Comparison of ENCODE assay signal across 25 cellular contexts in genomic region chr2:237806334-237806733, GRCh38. TPM values are rescaled to one million over a fixed set of nuclear protein-coding genes. Genes with fewer than 3 reads are reported as not detected.
DNase-seq lines count a peak whose midpoint lies in the region; ATAC-seq, FAIRE-seq and TF ChIP-seq lines count a peak whose summit lies in the region.
"Had no signal": no experiment of that assay in that cellular context is flagged by ENCODE, and none has a peak within 500 bp of the region (broad histone marks: within the 10 kb centered on the region; RNA-seq: fewer than 3 reads in every experiment).

No MANE protein-coding gene starts in this region.

- H3K27me3 Mint-ChIP-seq in naive thymus-derived CD8-positive, alpha-beta T cell = peaks cover 0 to 4% (median 0%) of the 10 kb centered on the region in 5 donors
- no peaks in the 10 kb centered on the region for H3K27me3 Mint-ChIP-seq in WTC11 (ENCODE audit: low read depth)

- no peak overlapping the region for H3K4me2 ChIP-seq in endothelial cell of umbilical vein (ENCODE audit: insufficient read depth, low read length)

- H3K36me3 Mint-ChIP-seq in naive thymus-derived CD8-positive, alpha-beta T cell = peaks cover 0 to 4% (median 2%) of the 10 kb centered on the region in 3 donors
- H3K36me3 Mint-ChIP-seq in WTC11 = no peaks in the 10 kb centered on the region
- H3K36me3 Mint-ChIP-seq: activated naive CD8-positive, alpha-beta T cell treated with anti-CD3 and anti-CD28 coated beads, Interleukin-2, amount 10 ng/mL, durations not matched to agents 7 days and 5 days; CD14-positive monocyte had no signal

- H3K4me3 ChIP-seq in SK-N-MC = peak overlapping the region; percentile 38; the same call in 1 of the 2 replicates
- no peak overlapping the region for H3K4me3 ChIP-seq in endothelial cell of umbilical vein (replicated peaks in 1 of 3; ENCODE audit: insufficient read depth in 1 of 3, low read depth in 1 of 3, low read length in 3 of 3)
- H3K4me3 ChIP-seq: breast epithelium, coronary artery had no signal

- peak overlapping the region; percentile 43 for H3K9ac ChIP-seq in SK-N-MC (ENCODE audit: insufficient read length)
- no peak overlapping the region for H3K9ac ChIP-seq in endothelial cell of umbilical vein (replicated peaks; ENCODE audit: extremely low read depth, insufficient read depth, low read length)

- POLR2A ChIA-PET in endothelial cell of umbilical vein (lab: Charles Lee) = no interaction called here
- POLR2A ChIA-PET in naive thymus-derived CD8-positive, alpha-beta T cell (lab: Charles Lee) = no interaction called here
- POLR2A ChIA-PET in WTC11 (lab: Charles Lee) = no interaction called here

- DNase-seq in COLO829 (ENCODE audit: low spot score) = peak; percentile 28
- DNase-seq in SK-N-MC (ENCODE audit: low read depth, low spot score) = peak; percentile 56
- DNase-seq in endothelial cell of umbilical vein (ENCODE audit: low read depth, low spot score) = peak; percentile 26
- peak; percentile 11 for DNase-seq in myocyte (ENCODE audit: low read depth)
- DNase-seq in medulla oblongata (ENCODE audit: extremely low spot score) = no peak
- DNase-seq in naive thymus-derived CD8-positive, alpha-beta T cell = no peak
- DNase-seq in WTC11 (ENCODE audit: low spot score) = no peak
- DNase-seq: activated CD4-positive, alpha-beta T cell treated with anti-CD3 and anti-CD28 coated beads for 4 hours; activated CD8-positive, alpha-beta memory T cell treated with anti-CD3 and anti-CD28 coated beads for 24 hours; activated effector memory CD4-positive, alpha-beta T cell treated with anti-CD3 and anti-CD28 coated beads, Interleukin-2, amount 50 U/mL, for 16 hours; activated naive CD8-positive, alpha-beta T cell treated with anti-CD3 and anti-CD28 coated beads, Interleukin-2, amount 10 ng/mL, durations not matched to agents 7 days and 5 days; activated T-cell treated with anti-CD3 and anti-CD28 coated beads, Interleukin-2, amount 50 U/mL, for 1 hour; DND-41; Kasumi-1; NCI-H1694 treated with DMSO at 0.1 percent for 48 hours; stimulated activated naive CD4-positive, alpha-beta T cell had no signal

- H3K4me1 Mint-ChIP-seq in naive thymus-derived CD8-positive, alpha-beta T cell = peaks cover 0 to 5% (median 0%) of the 10 kb centered on the region in 4 donors
- H3K4me1 Mint-ChIP-seq in WTC11 = no peaks in the 10 kb centered on the region
- H3K4me1 Mint-ChIP-seq: activated naive CD8-positive, alpha-beta T cell treated with anti-CD3 and anti-CD28 coated beads, Interleukin-2, amount 10 ng/mL, durations not matched to agents 7 days and 5 days; CD14-positive monocyte had no signal

- H3K27ac ChIP-seq in SK-N-MC (peak overlapping the region; percentile 62), endothelial cell of umbilical vein (ENCODE audit: insufficient read depth, low read depth, low read length) (no peak overlapping the region)
- H3K27ac ChIP-seq: breast epithelium, coronary artery had no signal

- TF ChIP-seq CTCF in endothelial cell of umbilical vein (IDR thresholded peaks at IDR 0.05; ENCODE audit: extremely low read depth in 1 of 2, insufficient read depth in 1 of 2, low read depth in 1 of 2, low read length in 2 of 2) (no peak), WTC11 (IDR thresholded peaks at IDR 0.05) (no peak)

- H3K36me3 ChIP-seq in SK-N-MC (ENCODE audit: insufficient read depth, low read length) (no peaks in the 10 kb centered on the region), endothelial cell of umbilical vein (ENCODE audit: control insufficient read depth in 2 of 2, extremely low read depth in 1 of 2, insufficient read depth in 2 of 2, low read length in 2 of 2) (no peaks in the 10 kb centered on the region)
- H3K36me3 ChIP-seq: breast epithelium had no signal

- dilution Hi-C loops in endothelial cell of umbilical vein (cut with MboI; ENCODE audit: extremely low pct_ligation_motif_present, low sequenced_read_pairs) = no loop called here

- no peaks in the 10 kb centered on the region for H3K79me2 ChIP-seq in endothelial cell of umbilical vein (ENCODE audit: control insufficient read depth, insufficient read depth, low read length)

- no TSS peak for BruUV-seq in endothelial cell of umbilical vein (replicated peaks; lab: Mats Ljungman, UMichigan)

- intact Hi-C loops in endothelial cell of umbilical vein (cut with micrococcal nuclease) = no loop called here

- H3K9me3 Mint-ChIP-seq in naive thymus-derived CD8-positive, alpha-beta T cell = no peaks in the 10 kb centered on the region
- H3K9me3 Mint-ChIP-seq in WTC11 = no peaks in the 10 kb centered on the region
- H3K9me3 Mint-ChIP-seq: activated naive CD8-positive, alpha-beta T cell treated with anti-CD3 and anti-CD28 coated beads, Interleukin-2, amount 10 ng/mL, durations not matched to agents 7 days and 5 days; T-helper 2 cell treated with Interferon-gamma antibody and Interleukin-4, amounts not matched to agents 5 μg/mL and 100 μg/mL, for 36 hours had no signal

- H3K27me3 ChIP-seq in endothelial cell of umbilical vein (ENCODE audit: control insufficient read depth in 2 of 2, insufficient read depth in 2 of 2, low read length in 2 of 2) = peaks cover 8 to 12% of the 10 kb centered on the region in 2 experiments
- H3K27me3 ChIP-seq: breast epithelium had no signal

- H3K9me3 ChIP-seq in SK-N-MC (ENCODE audit: low read depth, low read length) (no peaks in the 10 kb centered on the region), endothelial cell of umbilical vein (replicated peaks; ENCODE audit: control insufficient read depth, insufficient read depth, low read length) (no peaks in the 10 kb centered on the region)
- H3K9me3 ChIP-seq: breast epithelium had no signal

- H3K9me1 ChIP-seq in endothelial cell of umbilical vein (replicated peaks; ENCODE audit: control insufficient read depth, extremely low read depth, insufficient read depth, low read length) = no peaks in the 10 kb centered on the region

- H3K27ac Mint-ChIP-seq in naive thymus-derived CD8-positive, alpha-beta T cell = no peak overlapping the region
- no peak overlapping the region for H3K27ac Mint-ChIP-seq in WTC11
- H3K27ac Mint-ChIP-seq: activated naive CD8-positive, alpha-beta T cell treated with anti-CD3 and anti-CD28 coated beads, Interleukin-2, amount 10 ng/mL, durations not matched to agents 7 days and 5 days; CD14-positive monocyte; T-helper 2 cell treated with Interferon-gamma antibody and Interleukin-4, amounts not matched to agents 5 μg/mL and 100 μg/mL, for 36 hours had no signal

- TF ChIP-seq POLR2A in endothelial cell of umbilical vein (IDR thresholded peaks at IDR 0.05; ENCODE audit: low read depth, low read length) = no peak

- CTCF ChIA-PET in endothelial cell of umbilical vein (lab: Charles Lee) = no interaction called here
- CTCF ChIA-PET in WTC11 (lab: Charles Lee) = no interaction called here

- no peaks in the 10 kb centered on the region for H4K20me1 ChIP-seq in endothelial cell of umbilical vein (replicated peaks; ENCODE audit: control insufficient read depth, extremely low read depth, insufficient read depth, low read length)

- no peaks in the 10 kb centered on the region for H3K4me1 ChIP-seq in endothelial cell of umbilical vein (ENCODE audit: control insufficient read depth, extremely low read depth, insufficient read depth, low read length)
- H3K4me1 ChIP-seq: breast epithelium had no signal

- ATAC-seq in naive thymus-derived CD8-positive, alpha-beta T cell = no peak
- ATAC-seq in WTC11 (no peak), GM21447 (IDR thresholded peaks at IDR 0.05; ENCODE audit: unreplicated experiment) (no peak)
- ATAC-seq: esophagus mucosa, HepG2, sciatic nerve had no signal

- FAIRE-seq in endothelial cell of umbilical vein (lab: Jason Lieb, UNC) = no peak
- FAIRE-seq: HepG2, keratinocyte had no signal

- H3K4me3 Mint-ChIP-seq in naive thymus-derived CD8-positive, alpha-beta T cell = no peak overlapping the region
- no peak overlapping the region for H3K4me3 Mint-ChIP-seq in WTC11
- H3K4me3 Mint-ChIP-seq: activated naive CD8-positive, alpha-beta T cell treated with anti-CD3 and anti-CD28 coated beads, Interleukin-2, amount 10 ng/mL, durations not matched to agents 7 days and 5 days; CD14-positive monocyte; T-helper 2 cell treated with Interferon-gamma antibody and Interleukin-4, amounts not matched to agents 5 μg/mL and 100 μg/mL, for 36 hours had no signal

- H2AFZ ChIP-seq in endothelial cell of umbilical vein (ENCODE audit: low read depth, low read length) = no peak overlapping the region

TF ChIP-seq in WTC11, 78 proteins besides CTCF, POLR2A, EP300 and RAD21 (continues in another document):
- TF ChIP-seq CREM (CRISPR knock-in tag; IDR thresholded peaks at IDR 0.05) = no peak
- no peak for TF ChIP-seq FOXK1 (CRISPR knock-in tag; IDR thresholded peaks at IDR 0.05)
- TF ChIP-seq FOXJ3 (CRISPR knock-in tag; IDR thresholded peaks at IDR 0.05; ENCODE audit: borderline replicate concordance) = no peak
- TF ChIP-seq ZNF263 (CRISPR knock-in tag; IDR thresholded peaks at IDR 0.05; ENCODE audit: low read depth) = no peak

RNA-seq across cellular contexts. Expression of gene RBM44, which starts 7.8 kb away (rescaled TPM):
- total RNA-seq in endothelial cell of umbilical vein = 0.44 and 0.53 TPM in 2 replicates
- polyA plus RNA-seq in endothelial cell of umbilical vein = 0.14 and 0.16 TPM in 2 replicates
- 0.09 and 0.14 TPM in 2 replicates for polyA plus RNA-seq in endothelial cell of umbilical vein (2011; cell fraction: cytosol; rRNA removed)
- polyA plus RNA-seq in endothelial cell of umbilical vein (2011; cell fraction: nucleus; rRNA removed) = 1.7 and 2.0 TPM in 2 replicates
- polyA plus RNA-seq in endothelial cell of umbilical vein (2012) = 0.20 and 0.29 TPM in 2 replicates
- polyA minus RNA-seq in endothelial cell of umbilical vein = 0.38 TPM in 1 of 2 replicates, not detected in the other
- polyA minus RNA-seq in endothelial cell of umbilical vein (2011; cell fraction: cytosol; rRNA and poly(A)+ RNA removed) = not detected
- polyA minus RNA-seq in endothelial cell of umbilical vein (2011; cell fraction: nucleus; rRNA and poly(A)+ RNA removed) = 0.87 and 1.0 TPM in 2 replicates
- total RNA-seq in myocyte = 0.05 and 0.37 TPM in 2 replicates
- polyA plus RNA-seq in myocyte (2012) = 0.18 TPM
- 1 to 10 TPM in 1 of 2 experiments, under 1 TPM in 1; 0.91 to 1.0 TPM for total RNA-seq in naive thymus-derived CD8-positive, alpha-beta T cell
- under 1 TPM in 1 of 3 donors, not detected in 2; 0.80 TPM for polyA plus RNA-seq in naive thymus-derived CD8-positive, alpha-beta T cell
- 0.53 to 1.3 TPM (median 0.71 TPM) in 3 replicates for total RNA-seq in WTC11 (2021)

RNA-seq across cellular contexts. Expression of gene RAMP1, which starts 53.1 kb away (rescaled TPM):
- total RNA-seq in endothelial cell of umbilical vein (not detected in 2 replicates), myocyte (19.5 and 20.9 TPM in 2 replicates), WTC11 (2021) (0.62 to 1.2 TPM (median 1.0 TPM) in 3 replicates)
- 0.18 TPM in 1 of 2 replicates, not detected in the other for polyA plus RNA-seq in endothelial cell of umbilical vein
- polyA plus RNA-seq in endothelial cell of umbilical vein (2011; cell fraction: cytosol; rRNA removed) = not detected in 2 replicates
- not detected in 2 replicates for polyA plus RNA-seq in endothelial cell of umbilical vein (2011; cell fraction: nucleus; rRNA removed)
- 0.31 TPM in 1 of 2 replicates, not detected in the other for polyA plus RNA-seq in endothelial cell of umbilical vein (2012)
- polyA minus RNA-seq in endothelial cell of umbilical vein = not detected in 2 replicates
- not detected for polyA minus RNA-seq in endothelial cell of umbilical vein (2011; cell fraction: cytosol; rRNA and poly(A)+ RNA removed)
- not detected in 2 replicates for polyA minus RNA-seq in endothelial cell of umbilical vein (2011; cell fraction: nucleus; rRNA and poly(A)+ RNA removed)
- polyA plus RNA-seq in myocyte (2012) = 133 TPM
- total RNA-seq in naive thymus-derived CD8-positive, alpha-beta T cell = not detected
- polyA plus RNA-seq in naive thymus-derived CD8-positive, alpha-beta T cell = 1 to 10 TPM in 1 of 3 donors, not detected in 2; 1.1 TPM
- polyA plus RNA-seq: CD14-positive monocyte had no signal

Comparison
In these comparisons a context has a peak if more than half of its experiments do, and no peak if none do; other contexts are left out.
1. DNase-seq: peak in COLO829 (single experiment), SK-N-MC (single experiment), endothelial cell of umbilical vein (single experiment) and myocyte (single experiment); none in medulla oblongata (single experiment), naive thymus-derived CD8-positive, alpha-beta T cell (0 of 10) and WTC11 (single experiment).